ENCODE assay signal across 8 cellular contexts in genomic region chr14:59187802-59188460, GRCh38. TPM values are rescaled to one million over a fixed set of nuclear protein-coding genes. Genes with fewer than 3 reads are reported as not detected.
DNase-seq lines count a peak whose midpoint lies in the region; ATAC-seq and TF ChIP-seq lines count a peak whose summit lies in the region.

No MANE protein-coding gene starts in this region.

- H3K4me3 ChIP-seq in esophagus squamous epithelium (peak overlapping the region; percentile 84 to 98 (median 93)), neural progenitor cell (peak overlapping the region; percentile 88), tibial artery (peak overlapping the region; percentile 75 to 84)

- H3F3A ChIP-seq in neural progenitor cell (ENCODE audit: low read depth) = peaks cover 37% of the 10 kb centered on the region

- H2AFZ ChIP-seq in neural progenitor cell (replicated peaks) = peak overlapping the region; percentile 31

- peak in 2 of 3 experiments; percentile 2 to 9 for DNase-seq in activated CD8-positive, alpha-beta memory T cell treated with anti-CD3 and anti-CD28 coated beads for 48 hours (ENCODE audit: low read depth in 2 of 3, low spot score in 2 of 3)
- no peak for DNase-seq in activated CD8-positive, alpha-beta memory T cell treated with anti-CD3 and anti-CD28 coated beads for 24 hours
- peak; percentile 71 for DNase-seq in NCI-H345 (lab: John Stamatoyannopoulos, UW)
- peak; percentile 57 for DNase-seq in activated CD8-positive, alpha-beta T cell treated with anti-CD3 and anti-CD28 coated beads for 36 hours
- DNase-seq in esophagus squamous epithelium (lab: John Stamatoyannopoulos, UW) = no peak
- peak; percentile 77 for DNase-seq in neural progenitor cell (ENCODE audit: low spot score)
- DNase-seq in tibial artery = peak; percentile 39 to 69

- peaks cover 15 to 50% (median 18%) of the 10 kb centered on the region in 3 donors for H3K4me1 ChIP-seq in esophagus squamous epithelium
- peaks cover 9% of the 10 kb centered on the region for H3K4me1 ChIP-seq in neural progenitor cell
- peaks cover 0 to 33% (median 17%) of the 10 kb centered on the region in 4 donors for H3K4me1 ChIP-seq in tibial artery

- no peak for TF ChIP-seq POLR2A in esophagus squamous epithelium (IDR thresholded peaks at IDR 0.05)

- ATAC-seq in HG03060 (IDR thresholded peaks at IDR 0.05; ENCODE audit: low read depth, unreplicated experiment) = peak; percentile 9
- peak; percentile 3 for ATAC-seq in activated CD8-positive, alpha-beta T cell treated with anti-CD3 and anti-CD28 coated beads for 36 hours

- peaks cover 9% of the 10 kb centered on the region for H4K20me1 ChIP-seq in neural progenitor cell (ENCODE audit: low read depth)

- peak overlapping the region; percentile 87 for H3K4me3 Mint-ChIP-seq in activated CD8-positive, alpha-beta T cell treated with anti-CD3 and anti-CD28 coated beads for 36 hours
- peak overlapping the region; percentile 98 for H3K4me3 Mint-ChIP-seq in neural progenitor cell

- intact Hi-C loops in activated CD8-positive, alpha-beta T cell treated with anti-CD3 and anti-CD28 coated beads for 36 hours (cut with micrococcal nuclease) = no loop called here
- intact Hi-C loops in esophagus squamous epithelium (cut with DNase I) = no loop called here
- intact Hi-C loops in tibial artery (cut with DNase I; ENCODE audit: low total_unique reads) = loop anchor here (5.0 kb wide), 3 partner anchors 61 to 234 kb away; no protein-coding TSS in a partner anchor

- H3K27ac ChIP-seq in esophagus squamous epithelium (peak overlapping the region; percentile 97 to 100 (median 99)), neural progenitor cell (no peak overlapping the region), tibial artery (peak overlapping the region; percentile 91 to 93)

- H3K79me2 ChIP-seq in neural progenitor cell (ENCODE audit: low read depth) = peaks cover 31% of the 10 kb centered on the region

- H3K27me3 ChIP-seq in esophagus squamous epithelium (no peaks in the 10 kb centered on the region), neural progenitor cell (peaks cover 24% of the 10 kb centered on the region), tibial artery (no peaks in the 10 kb centered on the region)

- CTCF ChIA-PET in activated CD8-positive, alpha-beta T cell treated with anti-CD3 and anti-CD28 coated beads for 36 hours (lab: Charles Lee) = interaction anchor here (1.7 kb wide), 1 partner anchor 58 kb away, joined by 4 read pairs; no protein-coding TSS in a partner anchor

- peak overlapping the region; percentile 91 for H3K4me2 ChIP-seq in neural progenitor cell

- H3K9me3 ChIP-seq in esophagus squamous epithelium (no peaks in the 10 kb centered on the region), neural progenitor cell (ENCODE audit: low read depth) (no peaks in the 10 kb centered on the region), tibial artery (no peaks in the 10 kb centered on the region)

- peaks cover 12% of the 10 kb centered on the region for H3K27me3 Mint-ChIP-seq in activated CD8-positive, alpha-beta T cell treated with anti-CD3 and anti-CD28 coated beads for 36 hours
- peaks cover 2% of the 10 kb centered on the region for H3K27me3 Mint-ChIP-seq in neural progenitor cell (ENCODE audit: insufficient read depth, low read depth)

- POLR2A ChIA-PET in activated CD8-positive, alpha-beta T cell treated with anti-CD3 and anti-CD28 coated beads for 36 hours (lab: Charles Lee) = interaction anchor here (1.5 kb wide), 1 partner anchor 87 kb away, joined by 3 read pairs; no protein-coding TSS in a partner anchor

- H3K9ac ChIP-seq in neural progenitor cell = no peak overlapping the region

- no peak for TF ChIP-seq CTCF in activated CD8-positive, alpha-beta T cell treated with anti-CD3 and anti-CD28 coated beads for 36 hours (IDR thresholded peaks at IDR 0.05)
- TF ChIP-seq CTCF in esophagus squamous epithelium (IDR thresholded peaks at IDR 0.05) (no peak), neural progenitor cell (IDR thresholded peaks at IDR 0.05) (no peak), tibial artery (IDR thresholded peaks at IDR 0.05) (no peak)

- H3K9me3 Mint-ChIP-seq in activated CD8-positive, alpha-beta T cell treated with anti-CD3 and anti-CD28 coated beads for 36 hours = no peaks in the 10 kb centered on the region
- no peaks in the 10 kb centered on the region for H3K9me3 Mint-ChIP-seq in neural progenitor cell

- H3K27ac Mint-ChIP-seq in activated CD8-positive, alpha-beta T cell treated with anti-CD3 and anti-CD28 coated beads for 36 hours = peak overlapping the region; percentile 68
- peak overlapping the region; percentile 98 for H3K27ac Mint-ChIP-seq in neural progenitor cell

- no peaks in the 10 kb centered on the region for H3K36me3 Mint-ChIP-seq in activated CD8-positive, alpha-beta T cell treated with anti-CD3 and anti-CD28 coated beads for 36 hours (ENCODE audit: low read depth)
- H3K36me3 Mint-ChIP-seq in neural progenitor cell = peaks cover 5% of the 10 kb centered on the region

- H3K36me3 ChIP-seq in esophagus squamous epithelium (no peaks in the 10 kb centered on the region), neural progenitor cell (no peaks in the 10 kb centered on the region), tibial artery (no peaks in the 10 kb centered on the region)

- peaks cover 10% of the 10 kb centered on the region for H3K4me1 Mint-ChIP-seq in activated CD8-positive, alpha-beta T cell treated with anti-CD3 and anti-CD28 coated beads for 36 hours (ENCODE audit: low read depth)
- peaks cover 50% of the 10 kb centered on the region for H3K4me1 Mint-ChIP-seq in neural progenitor cell

- WGBS in esophagus squamous epithelium, 2 donors = 0 to 1% methylated on average over 17 to 32 of the region's 43 CpGs

RNA-seq across cellular contexts. Expression of gene DAAM1, which starts 0.5 kb away (rescaled TPM):
- total RNA-seq in activated CD8-positive, alpha-beta T cell treated with anti-CD3 and anti-CD28 coated beads for 36 hours = 1 to 10 TPM; 7.2 to 9.9 TPM
- 10 to 100 TPM; 47.2 to 91.7 (median 64.0) TPM for total RNA-seq in esophagus squamous epithelium
- total RNA-seq in neural progenitor cell (ENCODE audit: low replicate concordance) = 22.5 and 39.5 TPM in 2 replicates

Comparison
In these comparisons a context has a peak if more than half of its experiments do, and no peak if none do; other contexts are left out.
1. DNase-seq: peak in activated CD8-positive, alpha-beta memory T cell treated with anti-CD3 and anti-CD28 coated beads for 48 hours (2 of 3), NCI-H345 (single experiment), activated CD8-positive, alpha-beta T cell treated with anti-CD3 and anti-CD28 coated beads for 36 hours (single experiment), neural progenitor cell (single experiment) and tibial artery (2 of 2); none in activated CD8-positive, alpha-beta memory T cell treated with anti-CD3 and anti-CD28 coated beads for 24 hours (single experiment) and esophagus squamous epithelium (single experiment).
2. Peak in every context shown above with its lines, with median percentiles within 50 percentile points of each other: H3K4me3 ChIP-seq.